13 cellular contexts compared by ENCODE assay signal in the genomic region with DNA sequence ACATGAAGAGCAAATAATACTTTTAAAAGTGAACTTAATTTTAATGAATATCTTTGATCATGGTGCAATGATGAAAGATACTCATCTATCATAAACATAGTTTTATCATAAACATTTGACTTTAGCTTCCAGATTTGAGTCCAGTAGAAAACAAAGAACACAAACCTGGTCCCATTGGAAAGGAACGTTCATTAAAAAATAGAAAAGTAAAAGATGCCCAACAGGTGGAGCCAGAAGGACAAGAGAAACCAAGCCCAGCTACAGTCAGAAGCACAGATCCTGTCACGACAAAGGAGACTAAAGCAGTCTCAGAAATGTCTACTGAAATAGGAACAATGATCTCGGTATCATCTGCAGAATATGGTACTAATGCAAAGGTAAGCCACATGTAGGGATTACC. TPM values are rescaled to one million over a fixed set of nuclear protein-coding genes. Genes with fewer than 3 reads are reported as not detected.
DNase-seq lines count a peak whose midpoint lies in the region; ATAC-seq and TF ChIP-seq lines count a peak whose summit lies in the region.
"Had no signal": no experiment of that assay in that cellular context is flagged by ENCODE, and none has a peak within 500 bp of the region (broad histone marks: within the 10 kb centered on the region; RNA-seq: fewer than 3 reads in every experiment).

No MANE protein-coding gene starts in this region.

- H3K36me3 ChIP-seq in Loucy (ENCODE audit: insufficient read depth, low read length) (peaks cover 89% of the 10 kb centered on the region), right lobe of liver (peaks cover 0 to 61% (median 19%) of the 10 kb centered on the region in 4 donors)

- WGBS in right lobe of liver (ENCODE audit: insufficient coverage, low coverage, low lambda C conversion rate, missing lambda C conversion rate) = 41% methylated on average over 3 of the region's 3 CpGs

- no peak overlapping the region for H2AFZ ChIP-seq in Loucy (ENCODE audit: low read length)

- TF ChIP-seq CTCF in Loucy (conservative IDR thresholded peaks at IDR 0.05; ENCODE audit: low read length) (peak; percentile 28), cardiac fibroblast (IDR thresholded peaks at IDR 0.05; ENCODE audit: low read depth, low read length) (peak; percentile 16), right lobe of liver (IDR thresholded peaks at IDR 0.05) (peak in 3 of 4 donors; percentile 11 to 28 (median 17))

- H3K9me3 ChIP-seq in Loucy (ENCODE audit: insufficient read depth, low read depth, low read length) (no peaks in the 10 kb centered on the region), right lobe of liver (no peaks in the 10 kb centered on the region)

- no peaks in the 10 kb centered on the region for H3F3A ChIP-seq in Loucy (ENCODE audit: low read depth)

- intact Hi-C loops in right lobe of liver (cut with DNase I) = no loop called here

- DNase-seq in DMS53 (lab: John Stamatoyannopoulos, UW) = peak; percentile 10
- DNase-seq in DMS53 treated with DMSO at 0.1 percent for 48 hours (lab: John Stamatoyannopoulos, UW; ENCODE audit: unreplicated experiment) = no peak
- peak; percentile 6 to 12 for DNase-seq in cardiac fibroblast (ENCODE audit: low read depth in 2 of 2)
- DNase-seq in right lobe of liver = no peak
- DNase-seq in NCI-H2196 treated with DMSO at 0.1 percent for 48 hours (lab: John Stamatoyannopoulos, UW; ENCODE audit: unreplicated experiment) = no peak
- DNase-seq in NCI-H510A treated with DMSO at 0.1 percent for 48 hours (lab: John Stamatoyannopoulos, UW) = no peak
- DNase-seq: Kasumi-1; posterior cingulate gyrus; stimulated activated CD8-positive, alpha-beta memory T cell treated with anti-CD3 and anti-CD28 coated beads, Interleukin-4, amount 100 ng/mL, for 48 hours had no signal

- no peak overlapping the region for H3K4me2 ChIP-seq in Loucy (ENCODE audit: low read depth, low read length, poor library complexity, severe bottlenecking)

- H3K4me1 ChIP-seq in Loucy (ENCODE audit: insufficient read depth, low read length, poor library complexity, severe bottlenecking) = no peaks in the 10 kb centered on the region
- H3K4me1 ChIP-seq in right lobe of liver = no peaks in the 10 kb centered on the region

- no peak overlapping the region for H3K27ac ChIP-seq in right lobe of liver

- H3K9me2 ChIP-seq in Loucy (replicated peaks; ENCODE audit: low read depth, low read length) = no peaks in the 10 kb centered on the region

- H4K20me1 ChIP-seq in Loucy (ENCODE audit: insufficient read depth, low read length, poor library complexity, severe bottlenecking) = peaks cover 3% of the 10 kb centered on the region

- TF ChIP-seq POLR2A in right lobe of liver (IDR thresholded peaks at IDR 0.05) = no peak

- no peaks in the 10 kb centered on the region for H3K79me2 ChIP-seq in Loucy (ENCODE audit: insufficient read depth, low read length)

- H3K9ac ChIP-seq in Loucy (ENCODE audit: low read depth, low read length, poor library complexity, severe bottlenecking) = no peak overlapping the region

- ATAC-seq in right lobe of liver (peak in 1 of 4 donors; percentile 34), HG03457 (IDR thresholded peaks at IDR 0.05; ENCODE audit: unreplicated experiment) (no peak)
- ATAC-seq: Right ventricle myocardium inferior had no signal

- H3K27me3 ChIP-seq in Loucy (ENCODE audit: insufficient read depth, low read length, poor library complexity, severe bottlenecking) = no peaks in the 10 kb centered on the region
- no peaks in the 10 kb centered on the region for H3K27me3 ChIP-seq in right lobe of liver

- H3K4me3 ChIP-seq in Loucy (ENCODE audit: low read length, poor library complexity, severe bottlenecking) = no peak overlapping the region
- no peak overlapping the region for H3K4me3 ChIP-seq in cardiac fibroblast (replicated peaks in 1 of 2; ENCODE audit: low read depth in 2 of 2, low read length in 2 of 2)
- H3K4me3 ChIP-seq in right lobe of liver = no peak overlapping the region

RNA-seq across cellular contexts. Expression of gene MYOCOS, which starts 55.6 kb away (rescaled TPM):
- total RNA-seq in right lobe of liver = not detected
- total RNA-seq: activated CD8-positive, alpha-beta memory T cell treated with anti-CD3 and anti-CD28 coated beads for 36 hours; Right ventricle myocardium inferior had no signal

Comparison
In these comparisons a context has a peak if more than half of its experiments do, and no peak if none do; other contexts are left out.
1. DNase-seq: peak in DMS53 (single experiment) and cardiac fibroblast (2 of 2); none in DMS53 treated with DMSO at 0.1 percent for 48 hours (single experiment), right lobe of liver (0 of 3), NCI-H2196 treated with DMSO at 0.1 percent for 48 hours (single experiment) and NCI-H510A treated with DMSO at 0.1 percent for 48 hours (single experiment).
2. Peak in every context shown above with its lines, with median percentiles within 50 percentile points of each other: CTCF ChIP-seq.